ENCODE assay signal across 8 cellular contexts in genomic region chr5:173888473-173889135, GRCh38. TPM values are rescaled to one million over a fixed set of nuclear protein-coding genes. Genes with fewer than 3 reads are reported as not detected.
DNase-seq lines count a peak whose midpoint lies in the region; ATAC-seq and TF ChIP-seq lines count a peak whose summit lies in the region.

No MANE protein-coding gene starts in this region.

- peak overlapping the region; percentile 95 for H3K4me3 Mint-ChIP-seq in chondrocyte (ENCODE audit: unreplicated experiment)
- peak overlapping the region; percentile 98 for H3K4me3 Mint-ChIP-seq in memory B cell

- ATAC-seq in memory B cell (ENCODE audit: low read depth) (peak; percentile 10), upper lobe of right lung (peak; percentile 1), HG03442 (IDR thresholded peaks at IDR 0.05; ENCODE audit: unreplicated experiment) (no peak)

- H3K4me1 Mint-ChIP-seq in chondrocyte (ENCODE audit: low read depth) (peaks cover 55% of the 10 kb centered on the region), memory B cell (peaks cover 53% of the 10 kb centered on the region)

- H3K36me3 ChIP-seq in GM06990 (ENCODE audit: control insufficient read depth, insufficient read depth, low read length), result no peaks in the 10 kb centered on the region
- no peaks in the 10 kb centered on the region for H3K36me3 ChIP-seq in upper lobe of right lung

- intact Hi-C loops in upper lobe of right lung (cut with DNase I), result no loop called here

- H3K27me3 Mint-ChIP-seq in chondrocyte (ENCODE audit: low read depth) (no peaks in the 10 kb centered on the region), memory B cell (no peaks in the 10 kb centered on the region)

- H3K9me3 Mint-ChIP-seq in chondrocyte (ENCODE audit: low read depth) (no peaks in the 10 kb centered on the region), memory B cell (no peaks in the 10 kb centered on the region)

- H3K4me3 ChIP-seq in GM06990 (replicated peaks; ENCODE audit: low read depth, low read length) (peak overlapping the region; percentile 92), upper lobe of right lung (peak overlapping the region; percentile 77)

- no peaks in the 10 kb centered on the region for H3K27me3 ChIP-seq in GM06990 (replicated peaks; ENCODE audit: control insufficient read depth, insufficient read depth, low read length)
- H3K27me3 ChIP-seq in upper lobe of right lung, result no peaks in the 10 kb centered on the region

- TF ChIP-seq CTCF in GM06990 (IDR thresholded peaks at IDR 0.05; ENCODE audit: insufficient read depth, low read length, poor library complexity, severe bottlenecking) (peak; percentile 4), chondrocyte (IDR thresholded peaks at IDR 0.05) (peak; percentile 17), upper lobe of right lung (IDR thresholded peaks at IDR 0.05) (no peak)

- H3K9me3 ChIP-seq in upper lobe of right lung, result no peaks in the 10 kb centered on the region

- DNase-seq in GM06990 (ENCODE audit: extremely low read depth, insufficient read length), result peak; percentile 29
- DNase-seq in OCI-M1 (lab: John Stamatoyannopoulos, UW), result peak; percentile 47
- DNase-seq in chondrocyte (ENCODE audit: low spot score), result no peak
- DNase-seq in memory B cell (ENCODE audit: low spot score in 2 of 2), result no peak
- DNase-seq in upper lobe of right lung, result peak; percentile 74
- no peak for DNase-seq in cerebellar nuclear complex (lab: John Stamatoyannopoulos, UW)
- no peak for DNase-seq in NCI-H446 treated with DMSO at 0.1 percent for 48 hours (lab: John Stamatoyannopoulos, UW)

- peaks cover 4% of the 10 kb centered on the region for H3K36me3 Mint-ChIP-seq in chondrocyte (ENCODE audit: low read depth)
- peaks cover 3% of the 10 kb centered on the region for H3K36me3 Mint-ChIP-seq in memory B cell

- H3K27ac Mint-ChIP-seq in chondrocyte (ENCODE audit: unreplicated experiment) (peak overlapping the region; percentile 97), memory B cell (peak overlapping the region; percentile 93)

- H3K27ac ChIP-seq in upper lobe of right lung, result peak overlapping the region; percentile 97

- peaks cover 33% of the 10 kb centered on the region for H3K4me1 ChIP-seq in upper lobe of right lung

RNA-seq across cellular contexts. Expression of gene CPEB4, which starts 0.5 kb away (rescaled TPM):
- total RNA-seq in chondrocyte, result 24.7 to 27.7 TPM (median 27.1 TPM) in 3 replicates
- total RNA-seq in upper lobe of right lung, result 62.4 TPM

Comparison
In these comparisons a context has a peak if more than half of its experiments do, and no peak if none do; other contexts are left out.
1. DNase-seq: peak in GM06990 (single experiment), OCI-M1 (single experiment) and upper lobe of right lung (single experiment); none in chondrocyte (single experiment), memory B cell (0 of 2), cerebellar nuclear complex (0 of 2) and NCI-H446 treated with DMSO at 0.1 percent for 48 hours (single experiment).